Comparison of ENCODE assay signal across 21 cellular contexts in genomic region chr12:2484141-2484776, GRCh38.
"Had no signal": no experiment of that assay in that cellular context is flagged by ENCODE, and none has a peak within 500 bp of the region (broad histone marks: within the 10 kb centered on the region; RNA-seq: fewer than 3 reads in every experiment).

No MANE protein-coding gene starts in this region.

- H3K27me3 ChIP-seq: dorsolateral prefrontal cortex, esophagus muscularis mucosa, foreskin keratinocyte, gastroesophageal sphincter, hepatocyte had no signal

- H3K9me3 ChIP-seq: esophagus muscularis mucosa, gastroesophageal sphincter, lower lobe of right lung had no signal

- H3K36me3 ChIP-seq: lower lobe of right lung had no signal

- DNase-seq: dermis blood vessel endothelial cell; dorsolateral prefrontal cortex; effector CD4-positive, alpha-beta T cell; effector memory CD4-positive, alpha-beta T cell; foreskin keratinocyte; hypothalamus; immature natural killer cell; islet precursor cell; kidney; kidney glomerular epithelial cell; left colon; left ventricle myocardium superior; lower lobe of right lung; mesenchymal stem cell; midbrain; naive thymus-derived CD4-positive, alpha-beta T cell had no signal

- H3K27ac ChIP-seq: coronary artery, esophagus muscularis mucosa, foreskin keratinocyte, gastroesophageal sphincter, hepatocyte, lower lobe of right lung had no signal

- H3K4me3 ChIP-seq: coronary artery, dorsolateral prefrontal cortex, esophagus muscularis mucosa, gastroesophageal sphincter, hepatocyte, lower lobe of right lung had no signal

- H3K4me1 ChIP-seq: esophagus muscularis mucosa, foreskin keratinocyte, gastroesophageal sphincter, lower lobe of right lung had no signal

- ATAC-seq: foreskin keratinocyte; gastroesophageal sphincter; left lobe of liver; left ventricle myocardium superior; lower lobe of right lung; naive thymus-derived CD4-positive, alpha-beta T cell had no signal
